Comparison of ENCODE assay signal across 1 cellular context in genomic region chr17:60559995-60560859, GRCh38.
A peak's percentile ranks its signal among the peaks of the same experiment; 100 is the strongest.
TF ChIP-seq lines count a peak whose summit lies in the region.

No MANE protein-coding gene starts in this region.

TF ChIP-seq in HepG2, 621 proteins besides CTCF, POLR2A, EP300 and RAD21 (continued from another document and continues in another):
- TF ChIP-seq POLR2AphosphoS5 (IDR thresholded peaks at IDR 0.05; ENCODE audit: low read depth, low read length) (peak; percentile 77), AHDC1 (CRISPR knock-in tag; IDR thresholded peaks at IDR 0.05; ENCODE audit: borderline replicate concordance) (peak; percentile 67; the same call in 1 of the 2 replicates), ZNF367 (CRISPR knock-in tag; IDR thresholded peaks at IDR 0.05; ENCODE audit: borderline replicate concordance) (no peak), REPIN1 (CRISPR knock-in tag; IDR thresholded peaks at IDR 0.05; ENCODE audit: borderline replicate concordance, low read depth) (peak; percentile 74), ATF3 (CRISPR knock-in tag; IDR thresholded peaks at IDR 0.05) (no peak), ZNF530 (CRISPR knock-in tag; IDR thresholded peaks at IDR 0.05; ENCODE audit: low read depth) (no peak), ZNF660 (CRISPR knock-in tag; IDR thresholded peaks at IDR 0.05; ENCODE audit: borderline replicate concordance, low read depth) (no peak), ZNF350 (CRISPR knock-in tag; IDR thresholded peaks at IDR 0.05; ENCODE audit: borderline replicate concordance, low read depth) (peak; percentile 85), MIER2 (CRISPR knock-in tag; IDR thresholded peaks at IDR 0.05) (peak; percentile 92), FOSL1 (CRISPR knock-in tag; IDR thresholded peaks at IDR 0.05; ENCODE audit: borderline replicate concordance) (no peak), TEAD2 (CRISPR knock-in tag; IDR thresholded peaks at IDR 0.05) (no peak), HNF1A (IDR thresholded peaks at IDR 0.05; ENCODE audit: low read depth) (no peak), HNF1A (CRISPR knock-in tag; IDR thresholded peaks at IDR 0.05; ENCODE audit: borderline replicate concordance) (peak; percentile 57; the same call in 1 of the 2 replicates), ZNF7 (CRISPR knock-in tag; IDR thresholded peaks at IDR 0.05) (no peak), PREB (CRISPR knock-in tag; IDR thresholded peaks at IDR 0.05) (no peak), NR3C1 (CRISPR knock-in tag; IDR thresholded peaks at IDR 0.05) (no peak), ZNF691 (CRISPR knock-in tag; IDR thresholded peaks at IDR 0.05; ENCODE audit: borderline replicate concordance, low read depth) (no peak; the same call in 1 of the 2 replicates), GPN1 (CRISPR knock-in tag; IDR thresholded peaks at IDR 0.05; ENCODE audit: borderline replicate concordance) (no peak), TRIM24 (CRISPR knock-in tag; IDR thresholded peaks at IDR 0.05) (no peak), ZNF597 (CRISPR knock-in tag; IDR thresholded peaks at IDR 0.05) (no peak), ZNF563 (CRISPR knock-in tag; IDR thresholded peaks at IDR 0.05) (0 out of 2 replicates have a peak, but pooled peaks have one; percentile 34), TCF7L2 (IDR thresholded peaks at IDR 0.05; ENCODE audit: low read depth, low read length) (no peak), GABPA (IDR thresholded peaks at IDR 0.05; ENCODE audit: low read depth, low read length) (no peak), GABPA (CRISPR knock-in tag; IDR thresholded peaks at IDR 0.05; ENCODE audit: low read depth) (peak; percentile 72), HIC2 (CRISPR knock-in tag; IDR thresholded peaks at IDR 0.05; ENCODE audit: low read depth) (peak; percentile 56; the same call in 1 of the 2 replicates), NFIB (CRISPR knock-in tag; IDR thresholded peaks at IDR 0.05; ENCODE audit: borderline replicate concordance) (no peak), ZNF766 (CRISPR knock-in tag; IDR thresholded peaks at IDR 0.05; ENCODE audit: borderline replicate concordance) (no peak)
- TF ChIP-seq, protein P1, sequence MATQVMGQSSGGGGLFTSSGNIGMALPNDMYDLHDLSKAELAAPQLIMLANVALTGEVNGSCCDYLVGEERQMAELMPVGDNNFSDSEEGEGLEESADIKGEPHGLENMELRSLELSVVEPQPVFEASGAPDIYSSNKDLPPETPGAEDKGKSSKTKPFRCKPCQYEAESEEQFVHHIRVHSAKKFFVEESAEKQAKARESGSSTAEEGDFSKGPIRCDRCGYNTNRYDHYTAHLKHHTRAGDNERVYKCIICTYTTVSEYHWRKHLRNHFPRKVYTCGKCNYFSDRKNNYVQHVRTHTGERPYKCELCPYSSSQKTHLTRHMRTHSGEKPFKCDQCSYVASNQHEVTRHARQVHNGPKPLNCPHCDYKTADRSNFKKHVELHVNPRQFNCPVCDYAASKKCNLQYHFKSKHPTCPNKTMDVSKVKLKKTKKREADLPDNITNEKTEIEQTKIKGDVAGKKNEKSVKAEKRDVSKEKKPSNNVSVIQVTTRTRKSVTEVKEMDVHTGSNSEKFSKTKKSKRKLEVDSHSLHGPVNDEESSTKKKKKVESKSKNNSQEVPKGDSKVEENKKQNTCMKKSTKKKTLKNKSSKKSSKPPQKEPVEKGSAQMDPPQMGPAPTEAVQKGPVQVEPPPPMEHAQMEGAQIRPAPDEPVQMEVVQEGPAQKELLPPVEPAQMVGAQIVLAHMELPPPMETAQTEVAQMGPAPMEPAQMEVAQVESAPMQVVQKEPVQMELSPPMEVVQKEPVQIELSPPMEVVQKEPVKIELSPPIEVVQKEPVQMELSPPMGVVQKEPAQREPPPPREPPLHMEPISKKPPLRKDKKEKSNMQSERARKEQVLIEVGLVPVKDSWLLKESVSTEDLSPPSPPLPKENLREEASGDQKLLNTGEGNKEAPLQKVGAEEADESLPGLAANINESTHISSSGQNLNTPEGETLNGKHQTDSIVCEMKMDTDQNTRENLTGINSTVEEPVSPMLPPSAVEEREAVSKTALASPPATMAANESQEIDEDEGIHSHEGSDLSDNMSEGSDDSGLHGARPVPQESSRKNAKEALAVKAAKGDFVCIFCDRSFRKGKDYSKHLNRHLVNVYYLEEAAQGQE (IDR thresholded peaks at IDR 0.05; ENCODE audit: borderline replicate concordance in 1 of 2, low read depth in 1 of 2, low read length in 2 of 2) = peak in 1 of 2 experiments; percentile 88
- TF ChIP-seq, protein P2, sequence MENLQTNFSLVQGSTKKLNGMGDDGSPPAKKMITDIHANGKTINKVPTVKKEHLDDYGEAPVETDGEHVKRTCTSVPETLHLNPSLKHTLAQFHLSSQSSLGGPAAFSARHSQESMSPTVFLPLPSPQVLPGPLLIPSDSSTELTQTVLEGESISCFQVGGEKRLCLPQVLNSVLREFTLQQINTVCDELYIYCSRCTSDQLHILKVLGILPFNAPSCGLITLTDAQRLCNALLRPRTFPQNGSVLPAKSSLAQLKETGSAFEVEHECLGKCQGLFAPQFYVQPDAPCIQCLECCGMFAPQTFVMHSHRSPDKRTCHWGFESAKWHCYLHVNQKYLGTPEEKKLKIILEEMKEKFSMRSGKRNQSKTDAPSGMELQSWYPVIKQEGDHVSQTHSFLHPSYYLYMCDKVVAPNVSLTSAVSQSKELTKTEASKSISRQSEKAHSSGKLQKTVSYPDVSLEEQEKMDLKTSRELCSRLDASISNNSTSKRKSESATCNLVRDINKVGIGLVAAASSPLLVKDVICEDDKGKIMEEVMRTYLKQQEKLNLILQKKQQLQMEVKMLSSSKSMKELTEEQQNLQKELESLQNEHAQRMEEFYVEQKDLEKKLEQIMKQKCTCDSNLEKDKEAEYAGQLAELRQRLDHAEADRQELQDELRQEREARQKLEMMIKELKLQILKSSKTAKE (CRISPR knock-in tag; IDR thresholded peaks at IDR 0.05; ENCODE audit: borderline replicate concordance) = 0 out of 2 replicates have a peak, but pooled peaks have one; percentile 1
- TF ChIP-seq, protein P3, sequence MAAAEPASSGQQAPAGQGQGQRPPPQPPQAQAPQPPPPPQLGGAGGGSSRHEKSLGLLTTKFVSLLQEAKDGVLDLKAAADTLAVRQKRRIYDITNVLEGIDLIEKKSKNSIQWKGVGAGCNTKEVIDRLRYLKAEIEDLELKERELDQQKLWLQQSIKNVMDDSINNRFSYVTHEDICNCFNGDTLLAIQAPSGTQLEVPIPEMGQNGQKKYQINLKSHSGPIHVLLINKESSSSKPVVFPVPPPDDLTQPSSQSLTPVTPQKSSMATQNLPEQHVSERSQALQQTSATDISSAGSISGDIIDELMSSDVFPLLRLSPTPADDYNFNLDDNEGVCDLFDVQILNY (CRISPR knock-in tag; conservative IDR thresholded peaks at IDR 0.05) = peak; percentile 33; the same call in 1 of the 2 replicates
- TF ChIP-seq, protein P4, sequence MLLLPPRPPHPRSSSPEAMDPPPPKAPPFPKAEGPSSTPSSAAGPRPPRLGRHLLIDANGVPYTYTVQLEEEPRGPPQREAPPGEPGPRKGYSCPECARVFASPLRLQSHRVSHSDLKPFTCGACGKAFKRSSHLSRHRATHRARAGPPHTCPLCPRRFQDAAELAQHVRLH (CRISPR knock-in tag; IDR thresholded peaks at IDR 0.05; ENCODE audit: borderline replicate concordance, low read depth) = peak; percentile 14; the same call in 1 of the 2 replicates
